In genomic region chr15:100601158-100601557, GRCh38 we compare ENCODE assay signal across 8 cellular contexts. TPM values are rescaled to one million over a fixed set of nuclear protein-coding genes. Genes with fewer than 3 reads are reported as not detected.
DNase-seq lines count a peak whose midpoint lies in the region; ATAC-seq and TF ChIP-seq lines count a peak whose summit lies in the region.

No MANE protein-coding gene starts in this region.

- H3K27me3 Mint-ChIP-seq in activated CD4-positive, alpha-beta memory T cell treated with anti-CD3 and anti-CD28 coated beads, Interleukin-2, amount 10 ng/mL, durations not matched to agents 7 days and 5 days = no peaks in the 10 kb centered on the region

- no peaks in the 10 kb centered on the region for H3K9me3 ChIP-seq in BE2C

- peak overlapping the region in 19 of 21 experiments; percentile 77 to 95 (median 91) for H3K27ac ChIP-seq in skin epidermis

- H3K36me3 Mint-ChIP-seq in activated CD4-positive, alpha-beta memory T cell treated with anti-CD3 and anti-CD28 coated beads, Interleukin-2, amount 10 ng/mL, durations not matched to agents 7 days and 5 days (ENCODE audit: low read depth) = peaks cover 44% of the 10 kb centered on the region

- TF ChIP-seq EP300 in Ishikawa (IDR thresholded peaks at IDR 0.05; ENCODE audit: borderline replicate concordance) = no peak

- DNase-seq in BE2C (peak; percentile 33), fibroblast of villous mesenchyme (ENCODE audit: low read depth) (peak; percentile 50), NCI-H1417 (lab: John Stamatoyannopoulos, UW) (no peak), left lobe of liver (ENCODE audit: low spot score) (no peak), H4 (ENCODE audit: low spot score) (no peak)
- DNase-seq in activated CD4-positive, alpha-beta memory T cell treated with anti-CD3 and anti-CD28 coated beads, Interleukin-2, amount 10 ng/mL, durations not matched to agents 7 days and 5 days = peak; percentile 71

- no peaks in the 10 kb centered on the region for H3K9me3 Mint-ChIP-seq in activated CD4-positive, alpha-beta memory T cell treated with anti-CD3 and anti-CD28 coated beads, Interleukin-2, amount 10 ng/mL, durations not matched to agents 7 days and 5 days

- H3K4me3 ChIP-seq in BE2C (ENCODE audit: low read depth, low read length) (peak overlapping the region; percentile 92), fibroblast of villous mesenchyme (ENCODE audit: low read depth, low read length) (peak overlapping the region; percentile 74), skin epidermis (peak overlapping the region; percentile 64 to 92 (median 78))

- no peaks in the 10 kb centered on the region for H3K36me3 ChIP-seq in BE2C

- TF ChIP-seq CTCF in BE2C (IDR thresholded peaks at IDR 0.05; ENCODE audit: low read depth, low read length) (no peak), fibroblast of villous mesenchyme (IDR thresholded peaks at IDR 0.05; ENCODE audit: insufficient read depth, low read depth, low read length) (no peak)

- TF ChIP-seq RAD21 in Ishikawa (IDR thresholded peaks at IDR 0.05; ENCODE audit: low read depth) = no peak

- H3K27ac Mint-ChIP-seq in activated CD4-positive, alpha-beta memory T cell treated with anti-CD3 and anti-CD28 coated beads, Interleukin-2, amount 10 ng/mL, durations not matched to agents 7 days and 5 days = no peak overlapping the region

- H3K4me3 Mint-ChIP-seq in activated CD4-positive, alpha-beta memory T cell treated with anti-CD3 and anti-CD28 coated beads, Interleukin-2, amount 10 ng/mL, durations not matched to agents 7 days and 5 days = no peak overlapping the region

- peaks cover 4% of the 10 kb centered on the region; the same call in 1 of the 2 replicates for H3K4me1 ChIP-seq in BE2C

- peaks cover 67% of the 10 kb centered on the region for H3K4me1 Mint-ChIP-seq in activated CD4-positive, alpha-beta memory T cell treated with anti-CD3 and anti-CD28 coated beads, Interleukin-2, amount 10 ng/mL, durations not matched to agents 7 days and 5 days

- CTCF ChIA-PET in activated CD4-positive, alpha-beta memory T cell treated with anti-CD3 and anti-CD28 coated beads, Interleukin-2, amount 10 ng/mL, durations not matched to agents 7 days and 5 days (lab: Charles Lee) = interaction anchor here (2.0 to 2.3 kb wide), 2 partner anchors 28 to 251 kb away, joined by 15 to 20 read pairs; no protein-coding TSS in a partner anchor

- no peak for ATAC-seq in left lobe of liver

- POLR2A ChIA-PET in activated CD4-positive, alpha-beta memory T cell treated with anti-CD3 and anti-CD28 coated beads, Interleukin-2, amount 10 ng/mL, durations not matched to agents 7 days and 5 days (lab: Charles Lee) = interaction anchor here (9.5 kb wide), 1 partner anchor 29 kb away, joined by 107 read pairs; no protein-coding TSS in a partner anchor

- no peaks in the 10 kb centered on the region for H3K27me3 ChIP-seq in BE2C

TF ChIP-seq in Ishikawa, 13 proteins besides CTCF, POLR2A, EP300 and RAD21:
- TF ChIP-seq USF1 (IDR thresholded peaks at IDR 0.05) = peak; percentile 74
- TF ChIP-seq NFIC (IDR thresholded peaks at IDR 0.05) = no peak

RNA-seq across cellular contexts. Expression of gene LINS1, which starts 0.8 kb away (rescaled TPM):
- polyA plus RNA-seq in BE2C (2012; ENCODE audit: insufficient read depth, insufficient read length, low read depth) = 14.2 TPM
- total RNA-seq in activated CD4-positive, alpha-beta memory T cell treated with anti-CD3 and anti-CD28 coated beads, Interleukin-2, amount 10 ng/mL, durations not matched to agents 7 days and 5 days = 10 to 100 TPM; 46.1 to 49.6 TPM
- total RNA-seq in fibroblast of villous mesenchyme (11.9 and 14.7 TPM in 2 replicates), left lobe of liver (4.2 TPM)
- total RNA-seq in H4 (2014; rRNA removed; shearing (Covaris generic)) = 4.4 and 14.4 TPM in 2 replicates

RNA-seq across cellular contexts. Expression of gene ASB7, which starts 1.2 kb away (rescaled TPM):
- polyA plus RNA-seq in BE2C (2012; ENCODE audit: insufficient read depth, insufficient read length, low read depth) = 14.0 TPM
- 10 to 100 TPM; 23.1 to 23.3 TPM for total RNA-seq in activated CD4-positive, alpha-beta memory T cell treated with anti-CD3 and anti-CD28 coated beads, Interleukin-2, amount 10 ng/mL, durations not matched to agents 7 days and 5 days
- total RNA-seq in fibroblast of villous mesenchyme (13.8 and 16.1 TPM in 2 replicates), left lobe of liver (7.3 TPM)
- 8.9 and 12.4 TPM in 2 replicates for total RNA-seq in H4 (2014; rRNA removed; shearing (Covaris generic))

Comparison
In these comparisons a context has a peak if more than half of its experiments do, and no peak if none do; other contexts are left out.
1. DNase-seq: peak in BE2C (single experiment), activated CD4-positive, alpha-beta memory T cell treated with anti-CD3 and anti-CD28 coated beads, Interleukin-2, amount 10 ng/mL, durations not matched to agents 7 days and 5 days (single experiment) and fibroblast of villous mesenchyme (single experiment); none in NCI-H1417 (0 of 3), left lobe of liver (single experiment) and H4 (single experiment).
2. Peak in every context shown above with its lines, with median percentiles within 50 percentile points of each other: H3K4me3 ChIP-seq.